Comparison of ENCODE assay signal across 13 cellular contexts in genomic region chrX:47502591-47503222, GRCh38.
DNase-seq lines count a peak whose midpoint lies in the region; ATAC-seq lines count a peak whose summit lies in the region.
"Had no signal": no experiment of that assay in that cellular context is flagged by ENCODE, and none has a peak within 500 bp of the region (broad histone marks: within the 10 kb centered on the region; RNA-seq: fewer than 3 reads in every experiment).

No MANE protein-coding gene starts in this region.

- DNase-seq in Ammon's horn (ENCODE audit: low spot score) (peak; percentile 33), NCI-H2081 (lab: John Stamatoyannopoulos, UW) (peak; percentile 26 to 76), amniotic epithelial cell (ENCODE audit: low read depth) (peak; percentile 87), medulla oblongata (ENCODE audit: extremely low spot score) (peak; percentile 48), DMS79 (lab: John Stamatoyannopoulos, UW) (no peak), germinal center (ENCODE audit: low spot score) (no peak)
- no peak for DNase-seq in activated naive CD4-positive, alpha-beta T cell treated with anti-CD3 and anti-CD28 coated beads, Interleukin-2, amount 50 U/mL, for 16 hours
- DNase-seq: AML-193, DND-41, left ventricle myocardium superior, NCI-H2029 had no signal

- no peak for ATAC-seq in GM21737 (IDR thresholded peaks at IDR 0.05; ENCODE audit: unreplicated experiment)
- ATAC-seq: left ventricle myocardium superior, Right ventricle myocardium inferior had no signal

Comparison
In these comparisons a context has a peak if more than half of its experiments do, and no peak if none do; other contexts are left out.
1. DNase-seq: peak in Ammon's horn (single experiment), NCI-H2081 (2 of 2), amniotic epithelial cell (single experiment) and medulla oblongata (single experiment); none in activated naive CD4-positive, alpha-beta T cell treated with anti-CD3 and anti-CD28 coated beads, Interleukin-2, amount 50 U/mL, for 16 hours (single experiment), DMS79 (single experiment) and germinal center (single experiment).